Comparison of ENCODE assay signal across 8 cellular contexts in genomic region chr13:110525328-110526319, GRCh38. TPM values are rescaled to one million over a fixed set of nuclear protein-coding genes. Genes with fewer than 3 reads are reported as not detected.
DNase-seq lines count a peak whose midpoint lies in the region; ATAC-seq, FAIRE-seq and TF ChIP-seq lines count a peak whose summit lies in the region.

No MANE protein-coding gene starts in this region.

- peak; percentile 31 for ATAC-seq in CD8-positive, alpha-beta T cell
- ATAC-seq in HG03103 (IDR thresholded peaks at IDR 0.05; ENCODE audit: low read depth, unreplicated experiment) (peak; percentile 71), naive B cell (ENCODE audit: low read depth in 2 of 2) (peak; percentile 84 to 86), esophagus mucosa (no peak)

- H3K4me1 Mint-ChIP-seq in CD8-positive, alpha-beta T cell (ENCODE audit: low read depth): peaks cover 22% of the 10 kb centered on the region
- peaks cover 24 to 35% (median 25%) of the 10 kb centered on the region in 3 donors for H3K4me1 Mint-ChIP-seq in naive B cell

- peak overlapping the region; percentile 2; the same call in 1 of the 2 replicates for H3K4me2 ChIP-seq in OCI-LY3 (ENCODE audit: low read length)

- intact Hi-C loops in CD8-positive, alpha-beta T cell (cut with DNase I, micrococcal nuclease): no loop called here
- intact Hi-C loops in prostate gland (cut with DNase I): no loop called here

- no peak overlapping the region for H2AFZ ChIP-seq in OCI-LY3 (ENCODE audit: low read depth, low read length)

- H3K9me3 Mint-ChIP-seq in CD8-positive, alpha-beta T cell: no peaks in the 10 kb centered on the region
- H3K9me3 Mint-ChIP-seq in naive B cell: no peaks in the 10 kb centered on the region

- peak overlapping the region; percentile 41 for H3K4me3 Mint-ChIP-seq in CD8-positive, alpha-beta T cell
- H3K4me3 Mint-ChIP-seq in naive B cell: peak overlapping the region in 6 of 8 donors; percentile 36 to 81 (median 52)

- peaks cover 2% of the 10 kb centered on the region for H3K27me3 Mint-ChIP-seq in CD8-positive, alpha-beta T cell (ENCODE audit: low read depth)
- peaks cover 0 to 14% (median 4%) of the 10 kb centered on the region in 3 donors for H3K27me3 Mint-ChIP-seq in naive B cell

- H3K27ac Mint-ChIP-seq in CD8-positive, alpha-beta T cell: no peak overlapping the region
- H3K27ac Mint-ChIP-seq in naive B cell: peak overlapping the region; percentile 9 to 92 (median 57)

- no peak overlapping the region for H3K27ac ChIP-seq in CD8-positive, alpha-beta T cell (ENCODE audit: low read depth, low read length)
- no peak overlapping the region for H3K27ac ChIP-seq in OCI-LY3 (ENCODE audit: low read length)
- H3K27ac ChIP-seq in prostate gland: no peak overlapping the region
- H3K27ac ChIP-seq in SJCRH30: no peak overlapping the region

- CTCF ChIA-PET in CD8-positive, alpha-beta T cell (lab: Charles Lee): interaction anchor here (1.5 kb wide), 1 partner anchor 70 kb away, joined by 5 read pairs; no protein-coding TSS in a partner anchor

- no peak for DNase-seq in CD8-positive, alpha-beta T cell
- DNase-seq in GM19239 (ENCODE audit: insufficient read length, low spot score) (peak; percentile 58), naive B cell (peak; percentile 44), prostate gland (ENCODE audit: low spot score) (no peak), SJCRH30 (no peak)

- H3K36me3 Mint-ChIP-seq in CD8-positive, alpha-beta T cell: no peaks in the 10 kb centered on the region
- no peaks in the 10 kb centered on the region for H3K36me3 Mint-ChIP-seq in naive B cell

- no peaks in the 10 kb centered on the region for H4K20me1 ChIP-seq in OCI-LY3 (ENCODE audit: insufficient read depth, low read length)

- no peak overlapping the region for H3K9ac ChIP-seq in OCI-LY3 (ENCODE audit: low read length)

- H3K79me2 ChIP-seq in OCI-LY3 (ENCODE audit: low read length): no peaks in the 10 kb centered on the region

- H3K9me3 ChIP-seq in CD8-positive, alpha-beta T cell (ENCODE audit: low read length): no peaks in the 10 kb centered on the region
- no peaks in the 10 kb centered on the region for H3K9me3 ChIP-seq in OCI-LY3 (ENCODE audit: insufficient read depth, low read length)
- no peaks in the 10 kb centered on the region for H3K9me3 ChIP-seq in prostate gland
- no peaks in the 10 kb centered on the region for H3K9me3 ChIP-seq in SJCRH30 (replicated peaks)

- no peak for TF ChIP-seq CTCF in CD8-positive, alpha-beta T cell (IDR thresholded peaks at IDR 0.05)
- TF ChIP-seq CTCF in OCI-LY3 (IDR thresholded peaks at IDR 0.05; ENCODE audit: low read depth, low read length) (peak; percentile 15; the same call in 1 of the 2 replicates), prostate gland (IDR thresholded peaks at IDR 0.05) (no peak)

- H3K27me3 ChIP-seq in CD8-positive, alpha-beta T cell (ENCODE audit: insufficient read depth, low read length): no peaks in the 10 kb centered on the region
- H3K27me3 ChIP-seq in OCI-LY3 (ENCODE audit: low read depth, low read length): peaks cover 49% of the 10 kb centered on the region
- no peaks in the 10 kb centered on the region for H3K27me3 ChIP-seq in prostate gland (replicated peaks; ENCODE audit: insufficient read depth)
- H3K27me3 ChIP-seq in SJCRH30: no peaks in the 10 kb centered on the region

- H3K4me3 ChIP-seq in CD8-positive, alpha-beta T cell (ENCODE audit: low read depth, low read length): no peak overlapping the region
- H3K4me3 ChIP-seq in OCI-LY3 (ENCODE audit: low read length) (no peak overlapping the region), prostate gland (no peak overlapping the region), SJCRH30 (no peak overlapping the region)

- POLR2A ChIA-PET in CD8-positive, alpha-beta T cell (lab: Charles Lee): no interaction called here

- peaks cover 20% of the 10 kb centered on the region for H3K4me1 ChIP-seq in CD8-positive, alpha-beta T cell (ENCODE audit: insufficient read depth, low read length)
- H3K4me1 ChIP-seq in OCI-LY3 (ENCODE audit: low read length) (peaks cover 14% of the 10 kb centered on the region), prostate gland (replicated peaks) (no peaks in the 10 kb centered on the region), SJCRH30 (peaks cover 23% of the 10 kb centered on the region)

- TF ChIP-seq POLR2A in prostate gland (IDR thresholded peaks at IDR 0.05): no peak

- H3K36me3 ChIP-seq in CD8-positive, alpha-beta T cell (ENCODE audit: insufficient read depth, low read length): no peaks in the 10 kb centered on the region
- H3K36me3 ChIP-seq in OCI-LY3 (replicated peaks; ENCODE audit: low read depth, low read length): no peaks in the 10 kb centered on the region
- no peaks in the 10 kb centered on the region for H3K36me3 ChIP-seq in prostate gland
- no peaks in the 10 kb centered on the region for H3K36me3 ChIP-seq in SJCRH30

- WGBS in prostate gland: 80% methylated on average over 25 of the region's 25 CpGs

- peak; percentile 66 for FAIRE-seq in GM19239 (lab: Jason Lieb, UNC)

RNA-seq across cellular contexts. Expression of gene RAB20, which starts 35.9 kb away (rescaled TPM):
- 1 to 10 TPM; 1.2 to 1.3 TPM for total RNA-seq in CD8-positive, alpha-beta T cell
- polyA plus RNA-seq in naive B cell (ENCODE audit: low read depth in 6 of 6): 1 to 10 TPM in 3 of 6 donors, under 1 TPM in 2, not detected in 1; 0.74 to 3.4 (median 2.0) TPM
- 1.6 TPM for total RNA-seq in esophagus mucosa
- 10 to 100 TPM; 24.0 to 42.1 TPM for total RNA-seq in prostate gland
- 5.7 and 5.8 TPM in 2 replicates for total RNA-seq in SJCRH30 (2014; rRNA removed; shearing (Covaris generic))

Comparison
In these comparisons a context has a peak if more than half of its experiments do, and no peak if none do; other contexts are left out.
1. DNase-seq: peak in GM19239 (single experiment) and naive B cell (single experiment); none in CD8-positive, alpha-beta T cell (0 of 7), prostate gland (single experiment) and SJCRH30 (0 of 2).